ENCODE assay signal across 16 cellular contexts in the genomic region with DNA sequence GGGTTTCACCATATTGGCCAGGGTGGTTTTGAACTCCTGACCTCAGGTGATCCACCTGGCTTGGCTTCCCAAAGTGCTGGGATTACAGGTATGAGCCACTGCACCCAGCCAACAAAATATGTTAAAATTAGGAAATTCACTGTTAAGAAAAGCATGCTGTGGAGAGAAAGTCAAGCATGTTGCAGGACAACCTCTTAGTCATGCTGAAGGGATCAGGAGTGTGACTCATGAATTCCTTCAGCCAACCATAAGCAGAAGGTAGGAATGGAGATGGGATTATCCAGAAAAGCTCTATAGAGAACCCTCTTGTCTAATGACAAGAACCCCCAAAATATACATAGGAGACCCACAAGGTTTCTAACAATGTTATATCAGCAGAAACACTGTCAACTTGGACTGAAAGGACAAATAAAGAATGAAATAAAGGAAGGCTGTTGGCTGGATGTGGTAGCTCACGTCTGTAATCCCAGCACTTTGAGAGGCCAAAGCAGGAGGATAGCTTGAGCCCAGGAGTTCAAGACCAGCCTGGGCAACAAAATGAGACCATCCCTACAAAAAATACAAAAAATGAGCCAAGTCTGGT.
A peak's percentile ranks its signal among the peaks of the same experiment; 100 is the strongest.
DNase-seq lines count a peak whose midpoint lies in the region; ATAC-seq and TF ChIP-seq lines count a peak whose summit lies in the region.
"Had no signal": no experiment of that assay in that cellular context is flagged by ENCODE, and none has a peak within 500 bp of the region (broad histone marks: within the 10 kb centered on the region; RNA-seq: fewer than 3 reads in every experiment).

No MANE protein-coding gene starts in this region.

- DNase-seq in 8988T, result peak; percentile 22
- peak; percentile 75 for DNase-seq in EL
- peak; percentile 40 for DNase-seq in RKO (ENCODE audit: low spot score)
- peak; percentile 80 for DNase-seq in fibroblast of mammary gland (ENCODE audit: low read depth)
- DNase-seq in NK-92 treated with Interleukin-12 subunit alpha and Interleukin-12 subunit beta, amount 100 ng/mL, for 24 hours (lab: John Stamatoyannopoulos, UW), result no peak
- no peak for DNase-seq in activated naive CD4-positive, alpha-beta T cell (lab: John Stamatoyannopoulos, UW)
- DNase-seq: activated CD4-positive, CD25-positive, alpha-beta regulatory T cell; colonic mucosa; kidney; NCI-H2029 treated with DMSO at 0.1 percent for 48 hours; NCI-H774; stimulated activated CD4-positive, alpha-beta T cell treated with anti-CD3 and anti-CD28 coated beads, Interleukin-4, amount 100 ng/mL, for 1 hour; stimulated activated naive B cell treated with anti-CD40 and anti-IgM and Interleukin-4, amounts not matched to agents 10 μg/mL and 1 μg/mL and 100 μg/mL, for 72 hours had no signal

- H3K4me3 ChIP-seq in fibroblast of mammary gland (ENCODE audit: control insufficient read depth, low read depth, low read length), result no peak overlapping the region
- H3K4me3 ChIP-seq: colonic mucosa, SK-N-MC had no signal

- ATAC-seq in HG02973 (IDR thresholded peaks at IDR 0.05; ENCODE audit: unreplicated experiment) (no peak), HG03025 (IDR thresholded peaks at IDR 0.05; ENCODE audit: low FRiP score, unreplicated experiment) (no peak)
- ATAC-seq: stimulated activated naive B cell treated with anti-CD40 and anti-IgM and Interleukin-4, amounts not matched to agents 10 μg/mL and 1 μg/mL and 100 μg/mL, for 72 hours had no signal

- no peak for TF ChIP-seq CTCF in fibroblast of mammary gland (conservative IDR thresholded peaks at IDR 0.05; ENCODE audit: control insufficient read depth, insufficient read depth, low read depth, low read length)

Comparison
In these comparisons a context has a peak if more than half of its experiments do, and no peak if none do; other contexts are left out.
1. DNase-seq: peak in 8988T (single experiment), EL (single experiment), RKO (single experiment) and fibroblast of mammary gland (single experiment); none in NK-92 treated with Interleukin-12 subunit alpha and Interleukin-12 subunit beta, amount 100 ng/mL, for 24 hours (single experiment) and activated naive CD4-positive, alpha-beta T cell (0 of 4).